9 cellular contexts compared by ENCODE assay signal in genomic region chr7:41134242-41134872, GRCh38.
DNase-seq lines count a peak whose midpoint lies in the region; ATAC-seq and TF ChIP-seq lines count a peak whose summit lies in the region.
"Had no signal": no experiment of that assay in that cellular context is flagged by ENCODE, and none has a peak within 500 bp of the region (broad histone marks: within the 10 kb centered on the region; RNA-seq: fewer than 3 reads in every experiment).

No MANE protein-coding gene starts in this region.

- ATAC-seq in GM21576 (IDR thresholded peaks at IDR 0.05; ENCODE audit: unreplicated experiment) (peak; percentile 67), HG03575 (IDR thresholded peaks at IDR 0.05; ENCODE audit: extremely low read depth, insufficient number of reproducible peaks, low FRiP score, unreplicated experiment) (peak; percentile 91)
- ATAC-seq: naive thymus-derived CD8-positive, alpha-beta T cell had no signal

- POLR2A ChIA-PET in GM10248 (lab: Yijun Ruan, JAX) = no interaction called here

- peak; percentile 34 for DNase-seq in GM10248 (ENCODE audit: extremely low spot score)
- DNase-seq in foreskin fibroblast = peak; percentile 48 to 64
- DNase-seq in DMS153 (lab: John Stamatoyannopoulos, UW) = no peak
- no peak for DNase-seq in G401 (ENCODE audit: low spot score)
- no peak for DNase-seq in COLO829 (ENCODE audit: low spot score)
- DNase-seq in NCI-H345 (lab: John Stamatoyannopoulos, UW) = no peak
- DNase-seq: naive thymus-derived CD8-positive, alpha-beta T cell had no signal

- no peak overlapping the region for H3K4me3 ChIP-seq in foreskin fibroblast (ENCODE audit: low read depth in 1 of 2, low read length in 2 of 2)

- TF ChIP-seq CTCF in GM10248 (IDR thresholded peaks at IDR 0.05; ENCODE audit: control extremely low read depth, extremely low read depth, low read depth, missing control alignments) (no peak), foreskin fibroblast (IDR thresholded peaks at IDR 0.05; ENCODE audit: low read depth, low read length) (no peak)

- CTCF ChIA-PET in GM10248 (lab: Yijun Ruan, JAX) = interaction anchor here (0.8 to 1.5 kb wide), 2 partner anchors 12 to 95 kb away, joined by 3 to 4 read pairs; no protein-coding TSS in a partner anchor

- in situ Hi-C loops in G401 (cut with HindIII; ENCODE audit: low sequenced_read_pairs) = no loop called here

Comparison
In these comparisons a context has a peak if more than half of its experiments do, and no peak if none do; other contexts are left out.
1. DNase-seq: peak in GM10248 (single experiment) and foreskin fibroblast (2 of 2); none in DMS153 (single experiment), G401 (single experiment), COLO829 (single experiment) and NCI-H345 (single experiment).